ENCODE assay signal across 16 cellular contexts in genomic region chr1:150021191-150021688, GRCh38. TPM values are rescaled to one million over a fixed set of nuclear protein-coding genes. Genes with fewer than 3 reads are reported as not detected.
DNase-seq lines count a peak whose midpoint lies in the region; ATAC-seq and TF ChIP-seq lines count a peak whose summit lies in the region.
"Had no signal": no experiment of that assay in that cellular context is flagged by ENCODE, and none has a peak within 500 bp of the region (broad histone marks: within the 10 kb centered on the region; RNA-seq: fewer than 3 reads in every experiment).

No MANE protein-coding gene starts in this region.

- no peak for TF ChIP-seq POLR2A in stomach (IDR thresholded peaks at IDR 0.05)

- no peak for TF ChIP-seq EP300 in stomach (IDR thresholded peaks at IDR 0.05)

- H3K9me3 Mint-ChIP-seq in WTC11: no peaks in the 10 kb centered on the region
- H3K9me3 Mint-ChIP-seq: activated T-cell treated with anti-CD3 and anti-CD28 coated beads, Interleukin-2, amount 50 U/mL, for 24 hours; natural killer cell treated with Interleukin-12 subunit alpha and Interleukin-12 subunit beta and Interleukin-15 and Interleukin-18, amount 100 ng/mL, for 72 hours had no signal

- peak overlapping the region; percentile 43 for H3K27ac Mint-ChIP-seq in WTC11
- H3K27ac Mint-ChIP-seq: activated T-cell treated with anti-CD3 and anti-CD28 coated beads, Interleukin-2, amount 50 U/mL, for 24 hours; natural killer cell treated with Interleukin-12 subunit alpha and Interleukin-12 subunit beta and Interleukin-15 and Interleukin-18, amount 100 ng/mL, for 72 hours had no signal

- POLR2A ChIA-PET in WTC11 (lab: Charles Lee): no interaction called here

- no peak overlapping the region for H3K4me3 Mint-ChIP-seq in WTC11
- H3K4me3 Mint-ChIP-seq: activated T-cell treated with anti-CD3 and anti-CD28 coated beads, Interleukin-2, amount 50 U/mL, for 24 hours; natural killer cell treated with Interleukin-12 subunit alpha and Interleukin-12 subunit beta and Interleukin-15 and Interleukin-18, amount 100 ng/mL, for 72 hours had no signal

- no peaks in the 10 kb centered on the region for H3K27me3 ChIP-seq in stomach
- H3K27me3 ChIP-seq: foreskin keratinocyte had no signal

- TF ChIP-seq CTCF in WTC11 (IDR thresholded peaks at IDR 0.05) (no peak), stomach (IDR thresholded peaks at IDR 0.05) (no peak)

- H3K4me1 Mint-ChIP-seq in WTC11: peaks cover 22% of the 10 kb centered on the region

- no peaks in the 10 kb centered on the region; the same call in 1 of the 2 replicates for H3K27me3 Mint-ChIP-seq in WTC11 (ENCODE audit: low read depth)

- ATAC-seq in WTC11 (no peak), left lobe of liver (peak; percentile 94), GM18858 (IDR thresholded peaks at IDR 0.05; ENCODE audit: unreplicated experiment) (no peak)
- ATAC-seq: foreskin keratinocyte; natural killer cell treated with Interleukin-12 subunit alpha and Interleukin-12 subunit beta and Interleukin-15 and Interleukin-18, amount 100 ng/mL, for 72 hours; sciatic nerve had no signal

- DNase-seq in NCI-H526 treated with DMSO at 0.1 percent for 48 hours (lab: John Stamatoyannopoulos, UW) (peak; percentile 20), NCI-H526 (lab: John Stamatoyannopoulos, UW) (no peak), WTC11 (ENCODE audit: low spot score) (no peak), left lobe of liver (ENCODE audit: low spot score) (peak; percentile 79), stomach (peak; percentile 45), NOMO-1 treated with DMSO at 0.1 percent for 48 hours (lab: John Stamatoyannopoulos, UW; ENCODE audit: unreplicated experiment) (no peak), substantia nigra (lab: John Stamatoyannopoulos, UW) (no peak)
- DNase-seq: activated CD4-positive, alpha-beta T cell treated with anti-CD3 and anti-CD28 coated beads for 4 hours; activated T-cell treated with anti-CD3 and anti-CD28 coated beads, Interleukin-2, amount 50 U/mL, for 24 hours; amniotic stem cell; NCI-H1105 treated with DMSO at 0.1 percent for 48 hours; NCI-H446 had no signal

- CTCF ChIA-PET in WTC11 (lab: Charles Lee): interaction anchor here (2.0 kb wide), 1 partner anchor 166 kb away, joined by 7 read pairs; no protein-coding TSS in a partner anchor

- H3K4me1 ChIP-seq in stomach: peaks cover 8 to 33% (median 16%) of the 10 kb centered on the region in 4 donors

- no peaks in the 10 kb centered on the region for H3K9me3 ChIP-seq in stomach

- WGBS in stomach, 5 donors: 25 to 48% (median 39%) methylated on average over 5 of the region's 5 CpGs

- intact Hi-C loops in stomach (cut with DNase I; ENCODE audit: low total_unique reads): no loop called here

- no peaks in the 10 kb centered on the region for H3K36me3 Mint-ChIP-seq in WTC11
- H3K36me3 Mint-ChIP-seq: natural killer cell treated with Interleukin-12 subunit alpha and Interleukin-12 subunit beta and Interleukin-15 and Interleukin-18, amount 100 ng/mL, for 72 hours had no signal

- H3K27ac ChIP-seq in stomach (peak overlapping the region; percentile 46 to 78 (median 61)), substantia nigra (ENCODE audit: low read depth, low read length, poor library complexity, severe bottlenecking) (no peak overlapping the region)
- H3K27ac ChIP-seq: foreskin keratinocyte had no signal

- H3K4me3 ChIP-seq in stomach: no peak overlapping the region

- H3K36me3 ChIP-seq in stomach: no peaks in the 10 kb centered on the region

TF ChIP-seq in WTC11, 78 proteins besides CTCF, POLR2A, EP300 and RAD21:
- TF ChIP-seq ZNF138 (CRISPR knock-in tag; conservative IDR thresholded peaks at IDR 0.05): no peak
- no peak for TF ChIP-seq NFYB (CRISPR knock-in tag; conservative IDR thresholded peaks at IDR 0.05; ENCODE audit: low read depth)
- TF ChIP-seq ZNF512 (CRISPR knock-in tag; IDR thresholded peaks at IDR 0.05; ENCODE audit: borderline replicate concordance): no peak
- no peak for TF ChIP-seq ZNF317 (CRISPR knock-in tag; IDR thresholded peaks at IDR 0.05; ENCODE audit: borderline replicate concordance, low read depth)
- TF ChIP-seq MLX (CRISPR knock-in tag; IDR thresholded peaks at IDR 0.05): no peak

RNA-seq across cellular contexts. Expression of gene OTUD7B, which starts 10.7 kb away (rescaled TPM):
- total RNA-seq in WTC11 (2021) (19.4 to 21.0 TPM (median 19.5 TPM) in 3 replicates), left lobe of liver (19.1 TPM), stomach (10 to 100 TPM in 4 of 5 donors, 1 to 10 TPM in 1; 9.0 to 38.8 (median 25.9) TPM)
- 1 to 10 TPM; 2.2 to 6.0 (median 5.0) TPM for polyA plus RNA-seq in stomach

RNA-seq across cellular contexts. Expression of gene VPS45, which starts 46.3 kb away (rescaled TPM):
- 26.1 to 28.2 TPM (median 27.3 TPM) in 3 replicates for total RNA-seq in WTC11 (2021)
- total RNA-seq in left lobe of liver: 12.3 TPM
- total RNA-seq in stomach: 10 to 100 TPM; 13.3 to 69.9 (median 41.9) TPM
- 10 to 100 TPM; 15.3 to 21.7 (median 15.9) TPM for polyA plus RNA-seq in stomach

Comparison
In these comparisons a context has a peak if more than half of its experiments do, and no peak if none do; other contexts are left out.
1. DNase-seq: peak in NCI-H526 treated with DMSO at 0.1 percent for 48 hours (single experiment), left lobe of liver (single experiment) and stomach (single experiment); none in NCI-H526 (0 of 2), WTC11 (single experiment), NOMO-1 treated with DMSO at 0.1 percent for 48 hours (single experiment) and substantia nigra (0 of 49).